ENCODE assay signal across 8 cellular contexts in genomic region chr11:74593463-74593862, GRCh38. TPM values are rescaled to one million over a fixed set of nuclear protein-coding genes. Genes with fewer than 3 reads are reported as not detected.
A peak's percentile ranks its signal among the peaks of the same experiment; 100 is the strongest.
DNase-seq lines count a peak whose midpoint lies in the region; ATAC-seq and TF ChIP-seq lines count a peak whose summit lies in the region.

No MANE protein-coding gene starts in this region.

- intact Hi-C loops in activated T-helper 2 cell treated with anti-CD3 and anti-CD28 coated beads, Interferon-gamma antibody, Interleukin-2, Interleukin-4, amounts not matched to agents 10 μg/mL and 5 μg/mL and 100 μg/mL, durations not matched to agents 14 hours and 24 hours and 36 hours (cut with micrococcal nuclease), result no loop called here
- intact Hi-C loops in posterior cingulate gyrus (cut with DNase I), result loop anchor here (2.0 kb wide), 1 partner anchor 101 kb away; the partner anchor contains the start of gene LIPT2

- TF ChIP-seq CTCF in SK-N-SH (IDR thresholded peaks at IDR 0.05), result no peak

- H3K4me1 ChIP-seq in SK-N-SH (ENCODE audit: control insufficient read depth in 1 of 2, insufficient read depth in 2 of 2, low read depth in 1 of 2, low read length in 1 of 2) (no peaks in the 10 kb centered on the region; a peak in 2 of 4 replicates), iPS-20b (ENCODE audit: insufficient read depth, low read length) (peaks cover 6% of the 10 kb centered on the region; the same call in 1 of the 2 replicates)

- H3K9me2 ChIP-seq in SK-N-SH, result no peaks in the 10 kb centered on the region

- POLR2A ChIA-PET in SK-N-SH (lab: Yijun Ruan, JAX), result no interaction called here

- H3K36me3 Mint-ChIP-seq in activated T-helper 2 cell treated with anti-CD3 and anti-CD28 coated beads, Interferon-gamma antibody, Interleukin-2, Interleukin-4, amounts not matched to agents 10 μg/mL and 5 μg/mL and 100 μg/mL, durations not matched to agents 14 hours and 24 hours and 36 hours (ENCODE audit: low read depth), result peaks cover 45% of the 10 kb centered on the region
- peaks cover 8 to 16% of the 10 kb centered on the region in 2 donors for H3K36me3 Mint-ChIP-seq in stimulated activated naive B cell treated with anti-CD40 and anti-IgM and Interleukin-4, amounts not matched to agents 10 μg/mL and 1 μg/mL and 100 μg/mL, for 72 hours

- no peaks in the 10 kb centered on the region for H3K27me3 Mint-ChIP-seq in activated T-helper 2 cell treated with anti-CD3 and anti-CD28 coated beads, Interferon-gamma antibody, Interleukin-2, Interleukin-4, amounts not matched to agents 10 μg/mL and 5 μg/mL and 100 μg/mL, durations not matched to agents 14 hours and 24 hours and 36 hours (ENCODE audit: low read depth)
- no peaks in the 10 kb centered on the region for H3K27me3 Mint-ChIP-seq in stimulated activated naive B cell treated with anti-CD40 and anti-IgM and Interleukin-4, amounts not matched to agents 10 μg/mL and 1 μg/mL and 100 μg/mL, for 72 hours

- H3K79me2 ChIP-seq in SK-N-SH (ENCODE audit: insufficient read depth), result peaks cover 36% of the 10 kb centered on the region

- no peaks in the 10 kb centered on the region for H3K9me3 Mint-ChIP-seq in activated T-helper 2 cell treated with anti-CD3 and anti-CD28 coated beads, Interferon-gamma antibody, Interleukin-2, Interleukin-4, amounts not matched to agents 10 μg/mL and 5 μg/mL and 100 μg/mL, durations not matched to agents 14 hours and 24 hours and 36 hours
- H3K9me3 Mint-ChIP-seq in stimulated activated naive B cell treated with anti-CD40 and anti-IgM and Interleukin-4, amounts not matched to agents 10 μg/mL and 1 μg/mL and 100 μg/mL, for 72 hours, result no peaks in the 10 kb centered on the region

- H3K27ac ChIP-seq in SK-N-SH (ENCODE audit: low read depth in 2 of 2, low read length in 1 of 2) (peak overlapping the region in 1 of 2 experiments; percentile 79; a peak in 1 of 4 replicates), iPS-20b (ENCODE audit: low read length) (no peak overlapping the region)

- H3K9ac ChIP-seq in SK-N-SH (peak overlapping the region; percentile 97), iPS-20b (ENCODE audit: low read depth, low read length) (peak overlapping the region; percentile 100)

- peak overlapping the region; percentile 95 for H3K4me3 Mint-ChIP-seq in activated T-helper 2 cell treated with anti-CD3 and anti-CD28 coated beads, Interferon-gamma antibody, Interleukin-2, Interleukin-4, amounts not matched to agents 10 μg/mL and 5 μg/mL and 100 μg/mL, durations not matched to agents 14 hours and 24 hours and 36 hours (ENCODE audit: low read depth)
- peak overlapping the region; percentile 94 to 95 for H3K4me3 Mint-ChIP-seq in stimulated activated naive B cell treated with anti-CD40 and anti-IgM and Interleukin-4, amounts not matched to agents 10 μg/mL and 1 μg/mL and 100 μg/mL, for 72 hours

- 5% methylated on average over 1 of the region's 1 CpG for WGBS in SK-N-SH (ENCODE audit: low lambda C conversion rate)

- peaks cover 15% of the 10 kb centered on the region for H3K4me1 Mint-ChIP-seq in activated T-helper 2 cell treated with anti-CD3 and anti-CD28 coated beads, Interferon-gamma antibody, Interleukin-2, Interleukin-4, amounts not matched to agents 10 μg/mL and 5 μg/mL and 100 μg/mL, durations not matched to agents 14 hours and 24 hours and 36 hours (ENCODE audit: low read depth)
- H3K4me1 Mint-ChIP-seq in stimulated activated naive B cell treated with anti-CD40 and anti-IgM and Interleukin-4, amounts not matched to agents 10 μg/mL and 1 μg/mL and 100 μg/mL, for 72 hours, result peaks cover 13 to 19% of the 10 kb centered on the region in 2 donors

- peak overlapping the region; percentile 81 to 100 for H3K4me3 ChIP-seq in SK-N-SH (ENCODE audit: low read depth in 2 of 2, low read length in 1 of 2)
- H3K4me3 ChIP-seq in iPS-20b (ENCODE audit: low read length), result peak overlapping the region; percentile 96

- TF ChIP-seq EP300 in SK-N-SH (IDR thresholded peaks at IDR 0.05; ENCODE audit: borderline replicate concordance in 1 of 2, low read depth in 1 of 2, low read length in 1 of 2), result no peak

- H3K27ac Mint-ChIP-seq in activated T-helper 2 cell treated with anti-CD3 and anti-CD28 coated beads, Interferon-gamma antibody, Interleukin-2, Interleukin-4, amounts not matched to agents 10 μg/mL and 5 μg/mL and 100 μg/mL, durations not matched to agents 14 hours and 24 hours and 36 hours, result peak overlapping the region; percentile 93
- H3K27ac Mint-ChIP-seq in stimulated activated naive B cell treated with anti-CD40 and anti-IgM and Interleukin-4, amounts not matched to agents 10 μg/mL and 1 μg/mL and 100 μg/mL, for 72 hours, result peak overlapping the region; percentile 96

- H3F3A ChIP-seq in SK-N-SH (replicated peaks; ENCODE audit: insufficient read depth), result no peaks in the 10 kb centered on the region

- H4K20me1 ChIP-seq in SK-N-SH (ENCODE audit: insufficient read depth), result no peaks in the 10 kb centered on the region

- TF ChIP-seq RAD21 in SK-N-SH (IDR thresholded peaks at IDR 0.05; ENCODE audit: low read length), result no peak

- no peak for ATAC-seq in SK-N-SH treated with all-trans-retinoic acid at 6 μM for 48 hours
- no peak for ATAC-seq in stimulated activated naive B cell treated with anti-CD40 and anti-IgM and Interleukin-4, amounts not matched to agents 10 μg/mL and 1 μg/mL and 100 μg/mL, for 72 hours (replicated peaks)
- ATAC-seq in HG02885 (IDR thresholded peaks at IDR 0.05; ENCODE audit: poor library complexity, unreplicated experiment), result no peak

- H3K9me3 ChIP-seq in SK-N-SH (no peaks in the 10 kb centered on the region), iPS-20b (ENCODE audit: insufficient read depth, low read depth, low read length) (no peaks in the 10 kb centered on the region)

- peak overlapping the region; percentile 93 for H3K4me2 ChIP-seq in SK-N-SH

- no peak for DNase-seq in SK-N-SH
- no peak for DNase-seq in activated T-helper 2 cell treated with anti-CD3 and anti-CD28 coated beads, Interferon-gamma antibody, Interleukin-2, Interleukin-4, amounts not matched to agents 10 μg/mL and 5 μg/mL and 100 μg/mL, durations not matched to agents 14 hours and 24 hours and 36 hours (ENCODE audit: low spot score)
- no peak for DNase-seq in stimulated activated naive B cell treated with anti-CD40 and anti-IgM and Interleukin-4, amounts not matched to agents 10 μg/mL and 1 μg/mL and 100 μg/mL, for 72 hours
- DNase-seq in posterior cingulate gyrus, result no peak
- DNase-seq in H4 (ENCODE audit: low spot score), result no peak

- H2AFZ ChIP-seq in SK-N-SH (ENCODE audit: low read depth), result peak overlapping the region; percentile 94; the same call in 1 of the 2 replicates

- H3K27me3 ChIP-seq in SK-N-SH (ENCODE audit: insufficient read depth) (no peaks in the 10 kb centered on the region), iPS-20b (ENCODE audit: insufficient read depth, low read length) (no peaks in the 10 kb centered on the region)

- H3K36me3 ChIP-seq in SK-N-SH (replicated peaks in 1 of 2; ENCODE audit: control insufficient read depth in 1 of 2, insufficient read depth in 2 of 2, low read length in 1 of 2) (peaks cover 0 to 23% of the 10 kb centered on the region in 2 experiments), iPS-20b (ENCODE audit: insufficient read depth, low read depth, low read length) (peaks cover 42% of the 10 kb centered on the region)

- CTCF ChIA-PET in SK-N-SH (lab: Yijun Ruan, JAX), result interaction anchor here (1.1 to 2.6 kb wide), 2 partner anchors 132 to 140 kb away, joined by 3 to 13 read pairs; no protein-coding TSS in a partner anchor

TF ChIP-seq in SK-N-SH, 30 proteins besides CTCF, POLR2A, EP300 and RAD21 (continues in another document):
- no peak for TF ChIP-seq NFIC (IDR thresholded peaks at IDR 0.05; ENCODE audit: borderline replicate concordance)
- no peak for TF ChIP-seq USF2 (IDR thresholded peaks at IDR 0.05; ENCODE audit: borderline replicate concordance, low read depth, low read length)
- no peak for TF ChIP-seq JUND (IDR thresholded peaks at IDR 0.05)
- TF ChIP-seq GATA2 (CRISPR knock-in tag; IDR thresholded peaks at IDR 0.05), result no peak
- TF ChIP-seq FOXM1 (IDR thresholded peaks at IDR 0.05; ENCODE audit: low read depth), result no peak

TF ChIP-seq in SK-N-SH treated with all-trans-retinoic acid at 6 μM for 48 hours, 23 proteins besides CTCF, POLR2A, EP300 and RAD21:
- TF ChIP-seq TOX (CRISPR knock-in tag; IDR thresholded peaks at IDR 0.05; ENCODE audit: borderline replicate concordance), result no peak

RNA-seq across cellular contexts. Expression of gene POLD3, which starts 1.1 kb away (rescaled TPM):
- polyA plus RNA-seq in SK-N-SH (2012; rRNA removed), result 7.9 and 9.5 TPM in 2 replicates
- 7.9 and 8.5 TPM in 2 replicates for polyA plus RNA-seq in SK-N-SH (2012; cell fraction: cytosol; rRNA removed)
- polyA plus RNA-seq in SK-N-SH (2012; cell fraction: nucleus; rRNA removed), result 9.3 and 13.1 TPM in 2 replicates
- total RNA-seq in activated T-helper 2 cell treated with anti-CD3 and anti-CD28 coated beads, Interferon-gamma antibody, Interleukin-2, Interleukin-4, amounts not matched to agents 10 μg/mL and 5 μg/mL and 100 μg/mL, durations not matched to agents 14 hours and 24 hours and 36 hours, result 44.5 and 45.6 TPM in 2 replicates
- total RNA-seq in H4 (2014; rRNA removed; shearing (Covaris generic)), result 18.7 and 20.3 TPM in 2 replicates
